8 cellular contexts compared by ENCODE assay signal in the genomic region with DNA sequence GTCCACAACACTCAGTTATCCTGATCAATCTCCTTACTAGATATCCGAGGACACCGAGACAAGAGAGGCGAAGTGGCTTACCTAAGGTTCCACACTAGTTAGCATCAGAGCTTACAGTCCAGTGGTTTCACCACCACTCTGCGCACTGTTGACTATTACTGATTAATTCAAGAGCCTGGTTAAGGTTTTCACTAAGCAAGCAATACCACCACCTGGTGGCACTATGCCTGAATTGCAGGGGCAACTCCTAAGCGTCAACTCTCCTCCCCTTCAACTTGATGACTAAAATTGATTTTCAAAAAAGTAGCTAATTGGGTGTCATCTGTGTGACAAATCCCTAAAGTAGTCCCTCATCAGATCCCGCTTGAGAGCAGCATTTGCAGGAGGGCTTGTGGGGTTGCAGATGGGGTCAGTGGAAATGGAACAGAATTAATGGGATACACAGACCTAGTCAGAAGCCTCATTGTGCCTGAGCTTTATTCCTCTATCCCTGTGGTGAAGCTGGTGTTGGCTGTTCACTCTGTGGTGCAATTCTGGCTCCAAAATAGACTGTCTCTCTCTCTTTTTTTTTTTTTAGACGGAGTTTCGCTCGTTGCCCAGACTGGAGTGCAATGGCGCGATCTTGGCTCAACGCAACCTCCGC. TPM values are rescaled to one million over a fixed set of nuclear protein-coding genes. Genes with fewer than 3 reads are reported as not detected.
A peak's percentile ranks its signal among the peaks of the same experiment; 100 is the strongest.
DNase-seq lines count a peak whose midpoint lies in the region; ATAC-seq and TF ChIP-seq lines count a peak whose summit lies in the region.
"Had no signal": no experiment of that assay in that cellular context is flagged by ENCODE, and none has a peak within 500 bp of the region (broad histone marks: within the 10 kb centered on the region; RNA-seq: fewer than 3 reads in every experiment).

No MANE protein-coding gene starts in this region.

- intact Hi-C loops in upper lobe of right lung (cut with DNase I), result no loop called here

- H3K4me2 ChIP-seq in MM.1S (ENCODE audit: low read depth, low read length), result no peak overlapping the region

- TF ChIP-seq CTCF in GM10266 (IDR thresholded peaks at IDR 0.05; ENCODE audit: control insufficient read depth, insufficient read depth, low read depth, missing control alignments) (peak; percentile 27), MM.1S (IDR thresholded peaks at IDR 0.05; ENCODE audit: low read length) (peak; percentile 79), kidney epithelial cell (IDR thresholded peaks at IDR 0.05; ENCODE audit: insufficient read depth, low read length, poor library complexity, severe bottlenecking) (peak; percentile 71), upper lobe of right lung (IDR thresholded peaks at IDR 0.05) (peak; percentile 49), coronary artery (IDR thresholded peaks at IDR 0.05) (no peak)

- H3K79me2 ChIP-seq in MM.1S (ENCODE audit: low read length), result no peaks in the 10 kb centered on the region

- DNase-seq in GM10266 (ENCODE audit: extremely low spot score), result no peak
- peak; percentile 48 for DNase-seq in MM.1S
- DNase-seq in activated CD8-positive, alpha-beta memory T cell treated with anti-CD3 and anti-CD28 coated beads for 48 hours (ENCODE audit: low read depth in 2 of 3, low spot score in 2 of 3), result peak; percentile 12 to 55 (median 30)
- no peak for DNase-seq in kidney epithelial cell (ENCODE audit: low read depth)
- no peak for DNase-seq in upper lobe of right lung
- DNase-seq in amygdala (lab: John Stamatoyannopoulos, UW), result no peak
- DNase-seq in coronary artery (ENCODE audit: low spot score), result no peak

- H3K9me3 ChIP-seq in MM.1S (replicated peaks; ENCODE audit: insufficient read depth, low read length) (no peaks in the 10 kb centered on the region), upper lobe of right lung (no peaks in the 10 kb centered on the region)

- H3K27ac ChIP-seq in MM.1S (ENCODE audit: low read length) (no peak overlapping the region), upper lobe of right lung (no peak overlapping the region), coronary artery (no peak overlapping the region)
- H3K27ac ChIP-seq: skin epidermis had no signal

- H3F3A ChIP-seq in MM.1S (ENCODE audit: insufficient read depth, low read length), result no peaks in the 10 kb centered on the region

- no peaks in the 10 kb centered on the region for H4K20me1 ChIP-seq in MM.1S (ENCODE audit: insufficient read depth, low read length)

- H3K36me3 ChIP-seq in MM.1S (replicated peaks; ENCODE audit: insufficient read depth, low read length) (no peaks in the 10 kb centered on the region), kidney epithelial cell (ENCODE audit: control insufficient read depth, insufficient read depth, low read length) (no peaks in the 10 kb centered on the region), upper lobe of right lung (no peaks in the 10 kb centered on the region)

- no peak overlapping the region for H2AFZ ChIP-seq in MM.1S (ENCODE audit: low read length)

- no peaks in the 10 kb centered on the region for H3K9me2 ChIP-seq in MM.1S (replicated peaks; ENCODE audit: insufficient read depth, low read length)

- H3K9ac ChIP-seq in MM.1S (ENCODE audit: low read length), result no peak overlapping the region

- H3K27me3 ChIP-seq in MM.1S (replicated peaks; ENCODE audit: insufficient read depth, low read length) (no peaks in the 10 kb centered on the region), kidney epithelial cell (ENCODE audit: control insufficient read depth, insufficient read depth, low read length) (peaks cover 15% of the 10 kb centered on the region), upper lobe of right lung (no peaks in the 10 kb centered on the region)

- H3K4me3 ChIP-seq in MM.1S (ENCODE audit: low read length) (no peak overlapping the region), kidney epithelial cell (ENCODE audit: low read depth, low read length) (no peak overlapping the region), upper lobe of right lung (no peak overlapping the region), coronary artery (no peak overlapping the region)
- H3K4me3 ChIP-seq: skin epidermis had no signal

- ATAC-seq in upper lobe of right lung, result no peak

- no peaks in the 10 kb centered on the region; the same call in 1 of the 2 replicates for H3K4me1 ChIP-seq in MM.1S (ENCODE audit: low read length)
- H3K4me1 ChIP-seq in upper lobe of right lung, result no peaks in the 10 kb centered on the region

RNA-seq across cellular contexts. Expression of gene TTC22, which starts 9.1 kb away (rescaled TPM):
- total RNA-seq in kidney epithelial cell (5.3 and 5.7 TPM in 2 replicates), upper lobe of right lung (7.1 TPM)

RNA-seq across cellular contexts. Expression of gene PARS2, which starts 27.7 kb away (rescaled TPM):
- total RNA-seq in kidney epithelial cell, result 10.8 and 11.5 TPM in 2 replicates
- 3.5 TPM for total RNA-seq in upper lobe of right lung

Comparison
In these comparisons a context has a peak if more than half of its experiments do, and no peak if none do; other contexts are left out.
1. DNase-seq: peak in MM.1S (single experiment) and activated CD8-positive, alpha-beta memory T cell treated with anti-CD3 and anti-CD28 coated beads for 48 hours (3 of 3); none in GM10266 (single experiment), kidney epithelial cell (single experiment), upper lobe of right lung (single experiment), amygdala (0 of 56) and coronary artery (single experiment).